Comparison of ENCODE assay signal across 8 cellular contexts in the genomic region with DNA sequence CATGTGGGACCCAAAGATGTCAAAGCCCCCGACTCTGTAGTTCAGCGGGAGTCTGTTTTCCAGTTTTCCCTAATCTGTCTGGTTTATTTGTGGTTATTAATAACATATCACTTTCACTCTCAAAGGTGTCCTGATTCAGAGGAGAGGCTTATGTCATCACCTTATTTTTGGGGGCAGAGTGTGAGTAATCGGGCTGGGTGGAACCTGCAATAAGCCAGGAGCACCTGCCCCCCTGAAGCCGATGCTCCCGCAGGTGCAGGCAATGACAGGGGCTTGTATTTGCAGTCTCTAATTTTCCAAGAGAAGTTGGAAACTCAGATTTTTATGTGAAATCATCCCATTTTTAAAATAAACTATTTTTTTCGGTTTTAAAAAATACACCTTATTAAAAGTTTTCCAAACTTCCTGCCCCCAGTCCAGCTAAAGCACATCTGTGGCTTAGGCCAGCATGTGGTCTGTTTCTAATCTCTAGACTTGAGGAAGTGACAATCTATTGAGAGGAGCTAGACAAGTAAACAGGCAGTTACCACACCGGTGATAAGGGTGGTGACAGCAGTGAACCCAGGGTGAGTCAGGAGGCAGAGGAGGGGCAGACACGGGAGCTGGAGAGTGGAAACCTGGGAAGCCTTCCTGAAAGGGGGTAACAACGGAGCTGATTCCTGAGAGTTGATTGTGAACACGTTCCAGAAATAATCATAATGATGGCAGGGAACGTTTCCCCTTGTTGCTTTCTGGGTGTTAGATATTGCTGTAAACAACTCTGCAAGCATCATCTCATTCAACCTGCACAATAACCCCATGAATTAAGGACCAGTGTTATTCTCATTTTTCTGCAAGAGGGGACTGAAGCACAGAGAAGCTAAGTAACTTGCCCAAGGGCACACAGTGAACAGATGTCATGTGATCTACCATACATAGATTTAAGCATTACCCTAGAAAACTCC. TPM values are rescaled to one million over a fixed set of nuclear protein-coding genes. Genes with fewer than 3 reads are reported as not detected.
DNase-seq lines count a peak whose midpoint lies in the region; ATAC-seq and TF ChIP-seq lines count a peak whose summit lies in the region.

No MANE protein-coding gene starts in this region.

- TF ChIP-seq POLR2A in thyroid gland (IDR thresholded peaks at IDR 0.05): no peak

- H3K4me1 ChIP-seq in left lung (peaks cover 6 to 64% of the 10 kb centered on the region in 2 donors), thyroid gland (peaks cover 8 to 12% of the 10 kb centered on the region in 2 donors)

- peaks cover 24% of the 10 kb centered on the region for H3K27me3 Mint-ChIP-seq in activated naive CD4-positive, alpha-beta T cell treated with anti-CD3 and anti-CD28 coated beads, Interleukin-2, amount 10 ng/mL, durations not matched to agents 7 days and 5 days

- H3K4me3 ChIP-seq in left lung: no peak overlapping the region
- no peak overlapping the region for H3K4me3 ChIP-seq in thyroid gland (replicated peaks in 1 of 3)

- ATAC-seq in GM18520 (IDR thresholded peaks at IDR 0.05; ENCODE audit: unreplicated experiment): peak; percentile 51
- peak; percentile 51 for ATAC-seq in HG02623 (IDR thresholded peaks at IDR 0.05; ENCODE audit: unreplicated experiment)
- ATAC-seq in left lung: peak; percentile 82
- no peak for ATAC-seq in HG03045 (IDR thresholded peaks at IDR 0.05; ENCODE audit: unreplicated experiment)

- peaks cover 89% of the 10 kb centered on the region for H3K4me1 Mint-ChIP-seq in activated naive CD4-positive, alpha-beta T cell treated with anti-CD3 and anti-CD28 coated beads, Interleukin-2, amount 10 ng/mL, durations not matched to agents 7 days and 5 days

- WGBS in thyroid gland, 2 donors: 77 to 80% methylated on average over 11 of the region's 11 CpGs

- H3K9me3 Mint-ChIP-seq in activated naive CD4-positive, alpha-beta T cell treated with anti-CD3 and anti-CD28 coated beads, Interleukin-2, amount 10 ng/mL, durations not matched to agents 7 days and 5 days: no peaks in the 10 kb centered on the region

- H3K27me3 ChIP-seq in left lung (no peaks in the 10 kb centered on the region), thyroid gland (no peaks in the 10 kb centered on the region)

- intact Hi-C loops in left lung (cut with DNase I): no loop called here
- intact Hi-C loops in thyroid gland (cut with DNase I): no loop called here

- peaks cover 1% of the 10 kb centered on the region for H3K36me3 Mint-ChIP-seq in activated naive CD4-positive, alpha-beta T cell treated with anti-CD3 and anti-CD28 coated beads, Interleukin-2, amount 10 ng/mL, durations not matched to agents 7 days and 5 days

- no peak overlapping the region for H3K4me3 Mint-ChIP-seq in activated naive CD4-positive, alpha-beta T cell treated with anti-CD3 and anti-CD28 coated beads, Interleukin-2, amount 10 ng/mL, durations not matched to agents 7 days and 5 days

- no peaks in the 10 kb centered on the region for H3K36me3 ChIP-seq in left lung
- H3K36me3 ChIP-seq in thyroid gland: no peaks in the 10 kb centered on the region

- no peak for TF ChIP-seq CTCF in left lung (IDR thresholded peaks at IDR 0.05)
- no peak for TF ChIP-seq CTCF in thyroid gland (IDR thresholded peaks at IDR 0.05)

- H3K27ac Mint-ChIP-seq in activated naive CD4-positive, alpha-beta T cell treated with anti-CD3 and anti-CD28 coated beads, Interleukin-2, amount 10 ng/mL, durations not matched to agents 7 days and 5 days: peak overlapping the region; percentile 42

- DNase-seq in NCI-H460 (ENCODE audit: extremely low read depth, low read depth) (peak; percentile 81), left lung (peak in 1 of 2 donors; percentile 68), thyroid gland (no peak)
- DNase-seq in activated naive CD4-positive, alpha-beta T cell treated with anti-CD3 and anti-CD28 coated beads, Interleukin-2, amount 10 ng/mL, durations not matched to agents 7 days and 5 days: peak; percentile 56
- no peak for DNase-seq in stimulated activated CD4-positive, alpha-beta T cell treated with anti-CD3 and anti-CD28 coated beads, Interleukin-2, amount 100 ng/mL, for 48 hours

- CTCF ChIA-PET in activated naive CD4-positive, alpha-beta T cell treated with anti-CD3 and anti-CD28 coated beads, Interleukin-2, amount 10 ng/mL, durations not matched to agents 7 days and 5 days (lab: Charles Lee): interaction anchor here (0.7 to 11.1 kb wide), 4 partner anchors 9 to 300 kb away, joined by 3 to 112 read pairs (median 6); partner anchors contain the start of gene BHLHE40

- no peaks in the 10 kb centered on the region for H3K9me3 ChIP-seq in left lung
- no peaks in the 10 kb centered on the region for H3K9me3 ChIP-seq in thyroid gland

- H3K27ac ChIP-seq in left lung (peak overlapping the region in 1 of 2 donors; percentile 61), thyroid gland (no peak overlapping the region)

RNA-seq across cellular contexts. Expression of gene BHLHE40, which starts 37.3 kb away (rescaled TPM):
- total RNA-seq in NCI-H460 (2014; rRNA removed; shearing (Covaris generic)): 64.5 and 76.8 TPM in 2 replicates
- polyA plus RNA-seq in NCI-H460 (2014; cell fraction: nucleus; rRNA removed): 27.8 and 29.0 TPM in 2 replicates
- total RNA-seq in left lung (10 to 100 TPM; 76.5 to 97.5 TPM), thyroid gland (10 to 100 TPM; 13.1 to 28.5 (median 20.2) TPM)

Comparison
In these comparisons a context has a peak if more than half of its experiments do, and no peak if none do; other contexts are left out.
1. DNase-seq: peak in NCI-H460 (single experiment) and activated naive CD4-positive, alpha-beta T cell treated with anti-CD3 and anti-CD28 coated beads, Interleukin-2, amount 10 ng/mL, durations not matched to agents 7 days and 5 days (single experiment); none in thyroid gland (0 of 2) and stimulated activated CD4-positive, alpha-beta T cell treated with anti-CD3 and anti-CD28 coated beads, Interleukin-2, amount 100 ng/mL, for 48 hours (0 of 2).